18 cellular contexts compared by ENCODE assay signal in genomic region chr6:25623065-25623464, GRCh38. TPM values are rescaled to one million over a fixed set of nuclear protein-coding genes. Genes with fewer than 3 reads are reported as not detected.
DNase-seq lines count a peak whose midpoint lies in the region; ATAC-seq, FAIRE-seq and TF ChIP-seq lines count a peak whose summit lies in the region.
"Had no signal": no experiment of that assay in that cellular context is flagged by ENCODE, and none has a peak within 500 bp of the region (broad histone marks: within the 10 kb centered on the region; RNA-seq: fewer than 3 reads in every experiment).

No MANE protein-coding gene starts in this region.

- H3K4me1 Mint-ChIP-seq in WTC11 = peaks cover 37% of the 10 kb centered on the region
- H3K4me1 Mint-ChIP-seq in activated T-cell treated with anti-CD3 and anti-CD28 coated beads, Interleukin-2, amount 50 U/mL, for 24 hours (ENCODE audit: low read depth) = no peaks in the 10 kb centered on the region
- H3K4me1 Mint-ChIP-seq: CD4-positive, alpha-beta memory T cell had no signal

- H3K9me3 ChIP-seq in pancreas = no peaks in the 10 kb centered on the region
- H3K9me3 ChIP-seq: A549, BE2C had no signal

- H3K4me3 ChIP-seq in pancreas = no peak overlapping the region
- H3K4me3 ChIP-seq: A549 had no signal

- POLR2A ChIA-PET in WTC11 (lab: Charles Lee) = no interaction called here

- H3K27me3 Mint-ChIP-seq in WTC11 (ENCODE audit: low read depth) = no peaks in the 10 kb centered on the region; the same call in 1 of the 2 replicates
- H3K27me3 Mint-ChIP-seq in activated T-cell treated with anti-CD3 and anti-CD28 coated beads, Interleukin-2, amount 50 U/mL, for 24 hours = peaks cover 4% of the 10 kb centered on the region
- H3K27me3 Mint-ChIP-seq: CD4-positive, alpha-beta memory T cell had no signal

- H3K27ac Mint-ChIP-seq in WTC11 = peak overlapping the region; percentile 66; the same call in 1 of the 2 replicates
- H3K27ac Mint-ChIP-seq in activated T-cell treated with anti-CD3 and anti-CD28 coated beads, Interleukin-2, amount 50 U/mL, for 24 hours = no peak overlapping the region
- H3K27ac Mint-ChIP-seq: CD4-positive, alpha-beta memory T cell; HFFc6 had no signal

- FAIRE-seq in pancreas (lab: Jason Lieb, UNC) = no peak
- FAIRE-seq: A549 had no signal

- ATAC-seq in WTC11 (no peak), pancreas (peak; percentile 70 to 89 (median 74))
- ATAC-seq: A549 had no signal

- CTCF ChIA-PET in WTC11 (lab: Charles Lee) = no interaction called here

- H3K9me3 Mint-ChIP-seq in WTC11 = no peaks in the 10 kb centered on the region
- H3K9me3 Mint-ChIP-seq in activated T-cell treated with anti-CD3 and anti-CD28 coated beads, Interleukin-2, amount 50 U/mL, for 24 hours = no peaks in the 10 kb centered on the region
- H3K9me3 Mint-ChIP-seq: CD4-positive, alpha-beta memory T cell; HFFc6 had no signal

- TF ChIP-seq CTCF in WTC11 (IDR thresholded peaks at IDR 0.05) (no peak), pancreas (IDR thresholded peaks at IDR 0.05) (no peak)

- 0 out of 2 replicates have a peak, but pooled peaks cover 3% of the 10 kb centered on the region for H3K36me3 Mint-ChIP-seq in WTC11
- H3K36me3 Mint-ChIP-seq in activated T-cell treated with anti-CD3 and anti-CD28 coated beads, Interleukin-2, amount 50 U/mL, for 24 hours (ENCODE audit: low read depth) = peaks cover 2% of the 10 kb centered on the region
- H3K36me3 Mint-ChIP-seq: CD4-positive, alpha-beta memory T cell had no signal

- H3K4me1 ChIP-seq in pancreas = peaks cover 5 to 11% (median 6%) of the 10 kb centered on the region in 3 donors
- H3K4me1 ChIP-seq: A549 had no signal

- intact Hi-C loops in pancreas (cut with DNase I) = no loop called here

- no peak overlapping the region for H3K4me3 Mint-ChIP-seq in WTC11
- H3K4me3 Mint-ChIP-seq in activated T-cell treated with anti-CD3 and anti-CD28 coated beads, Interleukin-2, amount 50 U/mL, for 24 hours = no peak overlapping the region
- H3K4me3 Mint-ChIP-seq: CD4-positive, alpha-beta memory T cell; HFFc6 had no signal

- no peaks in the 10 kb centered on the region for H3K36me3 ChIP-seq in pancreas
- H3K36me3 ChIP-seq: BE2C had no signal

- H3K27me3 ChIP-seq in pancreas = no peaks in the 10 kb centered on the region
- H3K27me3 ChIP-seq: BE2C had no signal

- no peak overlapping the region for H3K27ac ChIP-seq in pancreas
- H3K27ac ChIP-seq: A549, C4-2B had no signal

- DNase-seq in NCI-H2171 treated with DMSO at 0.1 percent for 48 hours (lab: John Stamatoyannopoulos, UW) (peak; percentile 52), NCI-H2171 (lab: John Stamatoyannopoulos, UW) (no peak), NCI-H69 (lab: John Stamatoyannopoulos, UW) (peak; percentile 70), WTC11 (ENCODE audit: low spot score) (no peak), pancreas (peak in 1 of 6 donors; percentile 56), hippocampal formation (lab: John Stamatoyannopoulos, UW) (no peak), SIG-M5 (lab: John Stamatoyannopoulos, UW) (no peak)
- no peak for DNase-seq in activated T-cell treated with anti-CD3 and anti-CD28 coated beads, Interleukin-2, amount 50 U/mL, for 24 hours
- DNase-seq: BE2C; CD4-positive, alpha-beta memory T cell; DND-41; GDM1; HCEC 1CT; HFFc6 had no signal

- 3 to 9% methylated on average over 1 of the region's 1 CpG for WGBS in pancreas, 2 donors

TF ChIP-seq in WTC11, 78 proteins besides CTCF, POLR2A, EP300 and RAD21:
- no peak for TF ChIP-seq CREM (CRISPR knock-in tag; IDR thresholded peaks at IDR 0.05)
- no peak for TF ChIP-seq IRF2 (CRISPR knock-in tag; IDR thresholded peaks at IDR 0.05; ENCODE audit: borderline replicate concordance, low read depth)
- TF ChIP-seq ZNF671 (CRISPR knock-in tag; IDR thresholded peaks at IDR 0.05) = no peak
- TF ChIP-seq ZNF425 (CRISPR knock-in tag; conservative IDR thresholded peaks at IDR 0.05) = no peak
TF ChIP-seq in WTC11: peak in this region for 0.

RNA-seq across cellular contexts. Expression of gene SCGN, which starts 28.9 kb away (rescaled TPM):
- not detected in 3 replicates for total RNA-seq in WTC11 (2021)
- 10 to 100 TPM; 13.4 to 63.2 (median 26.3) TPM for total RNA-seq in pancreas
- polyA plus RNA-seq in pancreas = 100 to 1,000 TPM in 1 of 2 donors, 10 to 100 TPM in 1; 32.3 to 224 TPM
- total RNA-seq: CD4-positive, alpha-beta memory T cell; H4; HFFc6 had no signal
- polyA plus RNA-seq: AG04450; CD4-positive, alpha-beta memory T cell had no signal

Comparison
In these comparisons a context has a peak if more than half of its experiments do, and no peak if none do; other contexts are left out.
1. DNase-seq: peak in NCI-H2171 treated with DMSO at 0.1 percent for 48 hours (single experiment) and NCI-H69 (single experiment); none in NCI-H2171 (single experiment), WTC11 (single experiment), hippocampal formation (0 of 2), SIG-M5 (single experiment) and activated T-cell treated with anti-CD3 and anti-CD28 coated beads, Interleukin-2, amount 50 U/mL, for 24 hours (single experiment).
2. RNA of gene SCGN, which starts 28.9 kb away (total RNA-seq): 13.4 to 63.2 TPM in pancreas; not detected in WTC11; every median in the first group is over 10 times any median in the second.